ENCODE assay signal across 15 cellular contexts in the genomic region with DNA sequence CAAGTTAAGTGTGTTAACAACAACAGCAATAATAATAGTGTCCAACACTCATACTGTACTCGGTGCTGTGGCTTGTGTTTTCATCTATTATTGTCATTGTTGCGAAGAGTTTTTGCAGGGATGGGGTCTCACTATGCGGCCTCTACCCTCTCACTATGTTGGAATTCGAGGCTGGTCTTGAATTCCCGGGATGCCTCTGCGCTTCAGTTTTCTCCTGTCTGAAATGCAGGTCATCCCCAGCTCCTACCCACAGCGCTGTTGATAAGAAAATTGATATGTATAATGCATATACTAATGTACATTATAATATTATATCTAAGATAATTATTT. TPM values are rescaled to one million over a fixed set of nuclear protein-coding genes. Genes with fewer than 3 reads are reported as not detected.
DNase-seq lines count a peak whose midpoint lies in the region; ATAC-seq, FAIRE-seq and TF ChIP-seq lines count a peak whose summit lies in the region.
"Had no signal": no experiment of that assay in that cellular context is flagged by ENCODE, and none has a peak within 500 bp of the region (broad histone marks: within the 10 kb centered on the region; RNA-seq: fewer than 3 reads in every experiment).

No MANE protein-coding gene starts in this region.

- TF ChIP-seq POLR2A in H54 (IDR thresholded peaks at IDR 0.05; ENCODE audit: low read depth, low read length) = no peak

- H3K9ac ChIP-seq in SK-N-SH = peak overlapping the region; percentile 63; the same call in 1 of the 2 replicates
- H3K9ac ChIP-seq in iPS-20b (ENCODE audit: low read depth, low read length) = peak overlapping the region; percentile 47; the same call in 1 of the 2 replicates
- peak overlapping the region; percentile 65 to 81 (median 77) for H3K9ac ChIP-seq in skeletal muscle tissue (ENCODE audit: low read depth in 1 of 3, low read length in 3 of 3)

- H3K4me1 ChIP-seq in SK-N-SH (ENCODE audit: control insufficient read depth in 1 of 2, insufficient read depth in 2 of 2, low read depth in 1 of 2, low read length in 1 of 2) (peaks cover 2 to 28% of the 10 kb centered on the region in 2 experiments; a peak in 3 of 4 replicates), iPS-20b (ENCODE audit: insufficient read depth, low read length) (peaks cover 14% of the 10 kb centered on the region; the same call in 1 of the 2 replicates), skeletal muscle tissue (ENCODE audit: control insufficient read depth in 3 of 3, insufficient read depth in 3 of 3, low read length in 3 of 3) (peaks cover 47 to 68% (median 64%) of the 10 kb centered on the region in 3 donors)

- WGBS in SK-N-SH (ENCODE audit: low lambda C conversion rate) = 62% methylated on average over 7 of the region's 7 CpGs

- TF ChIP-seq CTCF in SK-N-SH (IDR thresholded peaks at IDR 0.05) = no peak

- no peaks in the 10 kb centered on the region for H3K36me3 ChIP-seq in SK-N-SH (replicated peaks in 1 of 2; ENCODE audit: control insufficient read depth in 1 of 2, insufficient read depth in 2 of 2, low read length in 1 of 2)
- no peaks in the 10 kb centered on the region for H3K36me3 ChIP-seq in iPS-20b (ENCODE audit: insufficient read depth, low read depth, low read length)
- H3K36me3 ChIP-seq in skeletal muscle tissue (ENCODE audit: control insufficient read depth in 3 of 3, insufficient read depth in 3 of 3, low read length in 3 of 3) = no peaks in the 10 kb centered on the region
- H3K36me3 ChIP-seq: heart left ventricle, transverse colon had no signal

- H2AFZ ChIP-seq in SK-N-SH (ENCODE audit: low read depth) = peak overlapping the region; percentile 62; the same call in 1 of the 2 replicates

- TF ChIP-seq EP300 in SK-N-SH (IDR thresholded peaks at IDR 0.05; ENCODE audit: borderline replicate concordance in 1 of 2, low read depth in 1 of 2, low read length in 1 of 2) = no peak

- FAIRE-seq in H54 (lab: Jason Lieb, UNC) = no peak

- ATAC-seq in SK-N-SH treated with all-trans-retinoic acid at 6 μM for 48 hours (no peak), GM21576 (IDR thresholded peaks at IDR 0.05; ENCODE audit: unreplicated experiment) (no peak)
- ATAC-seq: effector memory CD8-positive, alpha-beta T cell; heart left ventricle had no signal

- no peaks in the 10 kb centered on the region for H3K27me3 ChIP-seq in SK-N-SH (ENCODE audit: insufficient read depth)
- peaks cover 10% of the 10 kb centered on the region for H3K27me3 ChIP-seq in iPS-20b (ENCODE audit: insufficient read depth, low read length)
- H3K27me3 ChIP-seq in skeletal muscle tissue (ENCODE audit: control insufficient read depth in 3 of 3, insufficient read depth in 3 of 3, low read length in 3 of 3) = no peaks in the 10 kb centered on the region

- no peak overlapping the region for H3K4me3 ChIP-seq in SK-N-SH (ENCODE audit: low read depth in 2 of 2, low read length in 1 of 2)
- H3K4me3 ChIP-seq in iPS-20b (ENCODE audit: low read length) = peak overlapping the region; percentile 67
- peak overlapping the region; percentile 32 to 64 (median 48) for H3K4me3 ChIP-seq in skeletal muscle tissue (ENCODE audit: low read length in 3 of 3)
- H3K4me3 ChIP-seq: mucosa of descending colon, SK-N-MC had no signal

- no peak for TF ChIP-seq RAD21 in SK-N-SH (IDR thresholded peaks at IDR 0.05; ENCODE audit: low read length)

- CTCF ChIA-PET in SK-N-SH (lab: Yijun Ruan, JAX) = interaction anchor here (0.7 to 1.4 kb wide), 2 partner anchors 9 to 34 kb away, joined by 3 read pairs; no protein-coding TSS in a partner anchor

- POLR2A ChIA-PET in SK-N-SH (lab: Yijun Ruan, JAX) = no interaction called here

- H3K4me2 ChIP-seq in SK-N-SH = no peak overlapping the region

- H3K79me2 ChIP-seq in SK-N-SH (ENCODE audit: insufficient read depth) = no peaks in the 10 kb centered on the region

- no peaks in the 10 kb centered on the region for H4K20me1 ChIP-seq in SK-N-SH (ENCODE audit: insufficient read depth)

- H3K9me2 ChIP-seq in SK-N-SH = no peaks in the 10 kb centered on the region

- DNase-seq in SK-N-SH = no peak
- peak; percentile 53 for DNase-seq in amniotic epithelial cell (ENCODE audit: low read depth)
- DNase-seq in NCI-H69 (lab: John Stamatoyannopoulos, UW) = no peak
- DNase-seq in H54 (ENCODE audit: insufficient read length, low spot score) = no peak
- DNase-seq: 8988T; aorta; effector memory CD8-positive, alpha-beta T cell had no signal

- peaks cover 15% of the 10 kb centered on the region for H3F3A ChIP-seq in SK-N-SH (replicated peaks; ENCODE audit: insufficient read depth)

- H3K27ac ChIP-seq in SK-N-SH (ENCODE audit: low read depth in 2 of 2, low read length in 1 of 2) = peak overlapping the region in 1 of 2 experiments; percentile 93; a peak in 2 of 4 replicates
- H3K27ac ChIP-seq in iPS-20b (ENCODE audit: low read length) = peak overlapping the region; percentile 5
- H3K27ac ChIP-seq in skeletal muscle tissue (ENCODE audit: low read depth, low read length) = peak overlapping the region; percentile 92
- H3K27ac ChIP-seq: SK-N-MC had no signal

- H3K9me3 ChIP-seq in SK-N-SH = no peaks in the 10 kb centered on the region
- H3K9me3 ChIP-seq in iPS-20b (ENCODE audit: insufficient read depth, low read depth, low read length) = no peaks in the 10 kb centered on the region
- no peaks in the 10 kb centered on the region for H3K9me3 ChIP-seq in skeletal muscle tissue (ENCODE audit: control insufficient read depth in 3 of 3, low read length in 3 of 3)
- H3K9me3 ChIP-seq: heart left ventricle, mucosa of descending colon, transverse colon had no signal

TF ChIP-seq in SK-N-SH, 30 proteins besides CTCF, POLR2A, EP300 and RAD21 (continues in another document):
- TF ChIP-seq FOXM1 (IDR thresholded peaks at IDR 0.05; ENCODE audit: low read depth) (no peak), MAX (IDR thresholded peaks at IDR 0.05; ENCODE audit: low read depth) (no peak), TAF1 (IDR thresholded peaks at IDR 0.05; ENCODE audit: borderline replicate concordance, low read depth, low read length) (no peak)
- TF ChIP-seq, protein P1, sequence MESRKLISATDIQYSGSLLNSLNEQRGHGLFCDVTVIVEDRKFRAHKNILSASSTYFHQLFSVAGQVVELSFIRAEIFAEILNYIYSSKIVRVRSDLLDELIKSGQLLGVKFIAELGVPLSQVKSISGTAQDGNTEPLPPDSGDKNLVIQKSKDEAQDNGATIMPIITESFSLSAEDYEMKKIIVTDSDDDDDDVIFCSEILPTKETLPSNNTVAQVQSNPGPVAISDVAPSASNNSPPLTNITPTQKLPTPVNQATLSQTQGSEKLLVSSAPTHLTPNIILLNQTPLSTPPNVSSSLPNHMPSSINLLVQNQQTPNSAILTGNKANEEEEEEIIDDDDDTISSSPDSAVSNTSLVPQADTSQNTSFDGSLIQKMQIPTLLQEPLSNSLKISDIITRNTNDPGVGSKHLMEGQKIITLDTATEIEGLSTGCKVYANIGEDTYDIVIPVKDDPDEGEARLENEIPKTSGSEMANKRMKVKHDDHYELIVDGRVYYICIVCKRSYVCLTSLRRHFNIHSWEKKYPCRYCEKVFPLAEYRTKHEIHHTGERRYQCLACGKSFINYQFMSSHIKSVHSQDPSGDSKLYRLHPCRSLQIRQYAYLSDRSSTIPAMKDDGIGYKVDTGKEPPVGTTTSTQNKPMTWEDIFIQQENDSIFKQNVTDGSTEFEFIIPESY (IDR thresholded peaks at IDR 0.05; ENCODE audit: borderline replicate concordance, low read depth) = no peak

TF ChIP-seq in SK-N-SH treated with all-trans-retinoic acid at 6 μM for 48 hours, 23 proteins besides CTCF, POLR2A, EP300 and RAD21 (continues in another document):
- TF ChIP-seq BACH2 (CRISPR knock-in tag; IDR thresholded peaks at IDR 0.05; ENCODE audit: borderline replicate concordance) (no peak), GLIS3 (CRISPR knock-in tag; IDR thresholded peaks at IDR 0.05) (no peak), RARB (CRISPR knock-in tag; IDR thresholded peaks at IDR 0.05) (no peak), TCF4 (CRISPR knock-in tag; IDR thresholded peaks at IDR 0.05; ENCODE audit: borderline replicate concordance) (no peak), ZNF565 (CRISPR knock-in tag; conservative IDR thresholded peaks at IDR 0.05; ENCODE audit: low read depth) (no peak), ZNF8 (CRISPR knock-in tag; IDR thresholded peaks at IDR 0.05) (no peak), ZC3H10 (CRISPR knock-in tag; IDR thresholded peaks at IDR 0.05) (no peak), PPARA (CRISPR knock-in tag; IDR thresholded peaks at IDR 0.05; ENCODE audit: borderline replicate concordance) (no peak), ESRRG (CRISPR knock-in tag; IDR thresholded peaks at IDR 0.05) (no peak), CREB5 (CRISPR knock-in tag; IDR thresholded peaks at IDR 0.05; ENCODE audit: low read depth) (no peak)

RNA-seq across cellular contexts. Expression of gene SBK3, which starts 4.9 kb away (rescaled TPM):
- 0.03 and 0.05 TPM in 2 replicates for polyA plus RNA-seq in SK-N-SH (2012; rRNA removed)
- 0.12 TPM in 1 of 2 replicates, not detected in the other for polyA plus RNA-seq in SK-N-SH (2012; cell fraction: cytosol; rRNA removed)
- polyA plus RNA-seq in SK-N-SH (2012; cell fraction: nucleus; rRNA removed) = 0.05 TPM in 1 of 2 replicates, not detected in the other
- not detected for total RNA-seq in skeletal muscle tissue
- total RNA-seq: transverse colon had no signal
- polyA plus RNA-seq: aorta had no signal

RNA-seq across cellular contexts. Expression of gene SBK2, which starts 13.4 kb away (rescaled TPM):
- 0.20 and 0.28 TPM in 2 replicates for polyA plus RNA-seq in SK-N-SH (2012; rRNA removed)
- polyA plus RNA-seq in SK-N-SH (2012; cell fraction: cytosol; rRNA removed) = 0.10 and 0.17 TPM in 2 replicates
- 2.1 and 3.0 TPM in 2 replicates for polyA plus RNA-seq in SK-N-SH (2012; cell fraction: nucleus; rRNA removed)
- 1.0 TPM for total RNA-seq in skeletal muscle tissue
- total RNA-seq: aorta, mucosa of descending colon, transverse colon had no signal
- polyA plus RNA-seq: aorta had no signal

RNA-seq across cellular contexts. Expression of gene ZNF579, which starts 30.4 kb away (rescaled TPM):
- polyA plus RNA-seq in SK-N-SH (2012; rRNA removed) = 3.5 and 5.9 TPM in 2 replicates
- polyA plus RNA-seq in SK-N-SH (2012; cell fraction: cytosol; rRNA removed) = 3.4 and 4.9 TPM in 2 replicates
- polyA plus RNA-seq in SK-N-SH (2012; cell fraction: nucleus; rRNA removed) = 13.6 and 14.8 TPM in 2 replicates
- total RNA-seq in skeletal muscle tissue = 1.6 TPM

RNA-seq across cellular contexts. Expression of gene FIZ1, which starts 49.0 kb away (rescaled TPM):
- 5.2 and 5.7 TPM in 2 replicates for polyA plus RNA-seq in SK-N-SH (2012; rRNA removed)
- polyA plus RNA-seq in SK-N-SH (2012; cell fraction: cytosol; rRNA removed) = 2.5 and 4.3 TPM in 2 replicates
- polyA plus RNA-seq in SK-N-SH (2012; cell fraction: nucleus; rRNA removed) = 20.2 and 24.9 TPM in 2 replicates
- under 0.01 TPM for total RNA-seq in skeletal muscle tissue

RNA-seq across cellular contexts. Expression of gene ZNF524, which starts 49.8 kb away (rescaled TPM):
- 7.2 and 7.3 TPM in 2 replicates for polyA plus RNA-seq in SK-N-SH (2012; rRNA removed)
- polyA plus RNA-seq in SK-N-SH (2012; cell fraction: cytosol; rRNA removed) = 4.6 and 7.4 TPM in 2 replicates
- polyA plus RNA-seq in SK-N-SH (2012; cell fraction: nucleus; rRNA removed) = 7.4 and 10.1 TPM in 2 replicates
- total RNA-seq in skeletal muscle tissue = 4.7 TPM

Comparison
In these comparisons a context has a peak if more than half of its experiments do, and no peak if none do; other contexts are left out.
1. H3K4me3 ChIP-seq: peak in iPS-20b (single experiment) and skeletal muscle tissue (3 of 3); none in SK-N-SH (0 of 2).
2. Peak in every context shown above with its lines, with median percentiles within 50 percentile points of each other: H3K9ac ChIP-seq.